Comparison of ENCODE assay signal across 8 cellular contexts in the genomic region with DNA sequence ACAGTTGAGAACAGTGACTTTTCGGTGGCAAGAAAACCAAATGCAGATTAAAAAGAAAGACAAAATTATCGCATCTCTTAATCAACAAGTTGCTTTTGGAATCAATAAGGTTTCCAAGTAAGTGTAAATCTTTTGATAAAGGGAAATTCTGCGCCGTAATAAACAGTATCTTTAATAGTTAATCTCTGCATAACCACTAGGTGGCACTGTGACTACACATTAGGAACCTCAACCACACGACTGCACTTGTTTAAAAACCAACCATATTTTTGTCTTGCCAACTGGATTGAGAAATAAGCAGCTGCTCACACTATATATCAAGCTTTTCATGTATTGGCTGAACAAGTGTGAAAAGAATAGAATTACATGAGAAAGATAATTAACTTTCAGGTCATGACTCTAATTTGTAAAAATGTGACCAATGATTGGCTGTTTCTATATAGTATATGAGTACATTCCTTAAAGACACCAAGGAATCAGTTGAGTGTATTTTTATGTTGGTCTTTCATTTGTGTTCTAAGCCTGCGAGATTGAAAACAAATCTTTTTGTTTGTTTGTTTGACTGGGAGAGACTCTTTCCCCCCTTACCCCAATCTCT.
DNase-seq lines count a peak whose midpoint lies in the region; ATAC-seq and TF ChIP-seq lines count a peak whose summit lies in the region.

No MANE protein-coding gene starts in this region.

- ATAC-seq in HG02610 (IDR thresholded peaks at IDR 0.05; ENCODE audit: unreplicated experiment) = peak; percentile 76
- ATAC-seq in left colon = peak; percentile 72

- TF ChIP-seq CTCF in cardiac fibroblast (IDR thresholded peaks at IDR 0.05; ENCODE audit: low read depth, low read length) = peak; percentile 46

- H3K4me3 ChIP-seq in cardiac fibroblast (replicated peaks in 1 of 2; ENCODE audit: low read depth in 2 of 2, low read length in 2 of 2) = no peak overlapping the region

- DNase-seq in activated gamma-delta T cell treated with Interleukin-2 at 50 U/mL for 16 hours (peak; percentile 43), activated gamma-delta T cell (lab: John Stamatoyannopoulos, UW) (no peak), NCI-H1694 (lab: John Stamatoyannopoulos, UW) (peak; percentile 75), SW480 (ENCODE audit: low spot score) (peak; percentile 63), cardiac fibroblast (ENCODE audit: low read depth in 2 of 2) (peak; percentile 85 to 89), left colon (no peak)
- DNase-seq in stimulated activated CD8-positive, alpha-beta memory T cell treated with anti-CD3 and anti-CD28 coated beads, Interleukin-12 subunit alpha, Interleukin-12 subunit beta, amount 100 ng/mL, for 24 hours (ENCODE audit: extremely low read depth) = peak; percentile 5

- intact Hi-C loops in left colon (cut with DNase I, micrococcal nuclease) = loop anchor here in 1 of 2 donors (2.0 kb wide), 1 partner anchor 253 kb away; no protein-coding TSS in a partner anchor

Comparison
In these comparisons a context has a peak if more than half of its experiments do, and no peak if none do; other contexts are left out.
1. DNase-seq: peak in activated gamma-delta T cell treated with Interleukin-2 at 50 U/mL for 16 hours (single experiment), NCI-H1694 (single experiment), SW480 (single experiment), cardiac fibroblast (2 of 2) and stimulated activated CD8-positive, alpha-beta memory T cell treated with anti-CD3 and anti-CD28 coated beads, Interleukin-12 subunit alpha, Interleukin-12 subunit beta, amount 100 ng/mL, for 24 hours (single experiment); none in activated gamma-delta T cell (single experiment) and left colon (0 of 2).